In the genomic region with DNA sequence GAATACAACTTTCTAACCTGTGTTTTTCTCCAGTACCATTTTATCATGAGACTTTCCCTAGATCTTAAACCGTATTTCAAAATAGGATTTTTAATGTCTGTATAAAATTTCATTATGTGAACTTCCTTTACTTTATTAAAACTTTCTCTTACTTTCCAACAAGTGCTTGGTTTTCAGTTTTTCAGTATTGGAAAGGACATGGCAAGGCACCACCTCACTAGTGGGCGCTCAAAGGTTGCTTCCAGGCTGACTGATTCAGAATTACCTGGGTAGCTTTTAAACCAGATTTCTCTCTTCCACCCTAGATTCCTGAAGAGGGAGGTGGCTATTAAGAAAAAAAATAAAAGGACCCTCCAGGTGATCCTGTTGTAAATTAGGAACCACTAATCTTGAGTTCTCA, we compare ENCODE assay signal across 17 cellular contexts.
A peak's percentile ranks its signal among the peaks of the same experiment; 100 is the strongest.
DNase-seq lines count a peak whose midpoint lies in the region; ATAC-seq, FAIRE-seq and TF ChIP-seq lines count a peak whose summit lies in the region.
"Had no signal": no experiment of that assay in that cellular context is flagged by ENCODE, and none has a peak within 500 bp of the region (broad histone marks: within the 10 kb centered on the region; RNA-seq: fewer than 3 reads in every experiment).

No MANE protein-coding gene starts in this region.

- no peaks in the 10 kb centered on the region for H3K79me2 ChIP-seq in HepG2 (ENCODE audit: insufficient read depth, low read length)

- no peaks in the 10 kb centered on the region for H3K9me3 Mint-ChIP-seq in chondrocyte (ENCODE audit: low read depth)
- H3K9me3 Mint-ChIP-seq: activated naive CD4-positive, alpha-beta T cell treated with anti-CD3 and anti-CD28 coated beads, Interleukin-2, amount 50 U/mL, for 24 hours had no signal

- 9% methylated on average over 2 of the region's 2 CpGs for WGBS in HepG2 (ENCODE audit: low lambda C conversion rate)
- 52% methylated on average over 2 of the region's 2 CpGs for WGBS in right lobe of liver (ENCODE audit: insufficient coverage, low coverage, low lambda C conversion rate, missing lambda C conversion rate)

- H3K9ac ChIP-seq in HepG2 (ENCODE audit: insufficient read depth, low read depth, low read length): no peak overlapping the region

- H3K4me3 Mint-ChIP-seq in chondrocyte (ENCODE audit: unreplicated experiment) (no peak overlapping the region), T-helper 17 cell (no peak overlapping the region)
- H3K4me3 Mint-ChIP-seq: activated naive CD4-positive, alpha-beta T cell treated with anti-CD3 and anti-CD28 coated beads, Interleukin-2, amount 50 U/mL, for 24 hours had no signal

- TF ChIP-seq RAD21 in HepG2 (CRISPR knock-in tag; IDR thresholded peaks at IDR 0.05): no peak

- in situ Hi-C loops in HepG2 (cut with HindIII; ENCODE audit: extremely low pct_ligation_motif_present, low pct_unique_long_range_greater_than_20kb): no loop called here

- H3K9me3 ChIP-seq in HepG2 (ENCODE audit: low read length): no peaks in the 10 kb centered on the region
- H3K9me3 ChIP-seq in right lobe of liver: no peaks in the 10 kb centered on the region
- H3K9me3 ChIP-seq in T-helper 17 cell (ENCODE audit: control insufficient read depth, low read length, poor library complexity, severe bottlenecking): no peaks in the 10 kb centered on the region
- H3K9me3 ChIP-seq: psoas muscle, tibial artery had no signal

- H3K4me2 ChIP-seq in HepG2 (ENCODE audit: low read depth, low read length): no peak overlapping the region

- H3K27me3 ChIP-seq in HepG2 (ENCODE audit: control insufficient read depth in 1 of 2, insufficient read depth in 2 of 2, low read length in 2 of 2) (no peaks in the 10 kb centered on the region), right lobe of liver (no peaks in the 10 kb centered on the region)
- H3K27me3 ChIP-seq: tibial artery had no signal

- TF ChIP-seq CTCF in HepG2 (CRISPR knock-in tag; IDR thresholded peaks at IDR 0.05) (peak; percentile 39), right lobe of liver (IDR thresholded peaks at IDR 0.05) (no peak), chondrocyte (IDR thresholded peaks at IDR 0.05) (peak; percentile 31)

- CTCF ChIA-PET in HepG2 (lab: Yijun Ruan, JAX; ENCODE audit: low intra/inter-chr PET ratio, low total read pairs): interaction anchor here (1.7 kb wide), 1 partner anchor 310 kb away, joined by 3 read pairs; no protein-coding TSS in a partner anchor

- no peaks in the 10 kb centered on the region for H3K4me1 ChIP-seq in HepG2 (ENCODE audit: insufficient read depth, low read length)
- H3K4me1 ChIP-seq in right lobe of liver: no peaks in the 10 kb centered on the region
- H3K4me1 ChIP-seq: psoas muscle, tibial artery had no signal

- no TSS peak for BruUV-seq in HepG2 (replicated peaks; lab: Mats Ljungman, UMichigan)

- no peak overlapping the region for H2AFZ ChIP-seq in HepG2 (ENCODE audit: low read length)

- ATAC-seq in HepG2 (0 out of 3 replicates have a peak, but pooled peaks have one; percentile 43), right lobe of liver (no peak), T-helper 17 cell (no peak), HG03159 (IDR thresholded peaks at IDR 0.05; ENCODE audit: unreplicated experiment) (no peak)
- ATAC-seq: psoas muscle had no signal

- H3K27ac ChIP-seq in HepG2 (ENCODE audit: extremely low read length, insufficient read depth, low read length) (no peak overlapping the region), right lobe of liver (no peak overlapping the region)
- H3K27ac ChIP-seq: psoas muscle, tibial artery had no signal

- H3K27ac Mint-ChIP-seq in chondrocyte (ENCODE audit: unreplicated experiment): no peak overlapping the region
- H3K27ac Mint-ChIP-seq in T-helper 17 cell: no peak overlapping the region
- H3K27ac Mint-ChIP-seq: activated naive CD4-positive, alpha-beta T cell treated with anti-CD3 and anti-CD28 coated beads, Interleukin-2, amount 50 U/mL, for 24 hours had no signal

- H3K27me3 Mint-ChIP-seq in chondrocyte (ENCODE audit: low read depth): no peaks in the 10 kb centered on the region
- H3K27me3 Mint-ChIP-seq in T-helper 17 cell: no peaks in the 10 kb centered on the region

- TF ChIP-seq POLR2A in HepG2 (IDR thresholded peaks at IDR 0.05; ENCODE audit: insufficient read depth in 1 of 2, low read depth in 2 of 2, low read length in 2 of 2) (no peak), right lobe of liver (IDR thresholded peaks at IDR 0.05) (no peak)

- TF ChIP-seq EP300 in HepG2 (IDR thresholded peaks at IDR 0.05; ENCODE audit: low read depth in 2 of 2, low read length in 2 of 2) (no peak), HepG2 (CRISPR knock-in tag; IDR thresholded peaks at IDR 0.05; ENCODE audit: borderline replicate concordance) (no peak)

- H3K4me1 Mint-ChIP-seq in chondrocyte (ENCODE audit: low read depth) (no peaks in the 10 kb centered on the region), T-helper 17 cell (no peaks in the 10 kb centered on the region)
- H3K4me1 Mint-ChIP-seq: activated naive CD4-positive, alpha-beta T cell treated with anti-CD3 and anti-CD28 coated beads, Interleukin-2, amount 50 U/mL, for 24 hours had no signal

- FAIRE-seq in HepG2 (lab: Jason Lieb, UNC): no peak
- FAIRE-seq: endometrium, GM12892 had no signal

- POLR2A ChIA-PET in HepG2 (lab: Yijun Ruan, JAX): no interaction called here

- H3K36me3 ChIP-seq in HepG2 (replicated peaks in 1 of 2; ENCODE audit: control insufficient read depth in 1 of 2, insufficient read depth in 2 of 2, low read length in 2 of 2) (no peaks in the 10 kb centered on the region), right lobe of liver (no peaks in the 10 kb centered on the region)
- H3K36me3 ChIP-seq: tibial artery had no signal

- no peaks in the 10 kb centered on the region for H3K36me3 Mint-ChIP-seq in chondrocyte (ENCODE audit: low read depth)
- no peaks in the 10 kb centered on the region for H3K36me3 Mint-ChIP-seq in T-helper 17 cell (ENCODE audit: low read depth)
- H3K36me3 Mint-ChIP-seq: activated naive CD4-positive, alpha-beta T cell treated with anti-CD3 and anti-CD28 coated beads, Interleukin-2, amount 50 U/mL, for 24 hours had no signal

- H3K4me3 ChIP-seq in HepG2 (replicated peaks in 1 of 3; ENCODE audit: insufficient read depth in 1 of 3, low read depth in 2 of 3, low read length in 3 of 3): no peak overlapping the region
- H3K4me3 ChIP-seq in right lobe of liver: no peak overlapping the region
- H3K4me3 ChIP-seq: psoas muscle, tibial artery had no signal

- DNase-seq in HepG2 (ENCODE audit: low spot score): no peak
- DNase-seq in right lobe of liver: no peak
- DNase-seq in NCI-H146 (lab: John Stamatoyannopoulos, UW): peak; percentile 70
- no peak for DNase-seq in chondrocyte (ENCODE audit: low spot score)
- no peak for DNase-seq in NCI-H1436 (lab: John Stamatoyannopoulos, UW)
- DNase-seq in activated CD4-positive, alpha-beta T cell treated with anti-CD3 and anti-CD28 coated beads, Interleukin-2, amount 50 U/mL, for 4 hours: no peak
- DNase-seq in T-helper 17 cell: no peak
- DNase-seq: caudate nucleus, glutamatergic neuron, NCI-H187 treated with DMSO at 0.1 percent for 48 hours, psoas muscle, SW 1271, tibial artery had no signal

- intact Hi-C loops in HepG2 (cut with micrococcal nuclease; ENCODE audit: unreplicated experiment): loop anchor here (1.0 to 10.0 kb wide), 2 partner anchors 243 to 310 kb away; no protein-coding TSS in a partner anchor
- intact Hi-C loops in right lobe of liver (cut with DNase I): no loop called here

- no peaks in the 10 kb centered on the region for H4K20me1 ChIP-seq in HepG2 (ENCODE audit: insufficient read depth, low read length)

TF ChIP-seq in HepG2, 621 proteins besides CTCF, POLR2A, EP300 and RAD21:
- TF ChIP-seq CHCHD3 (CRISPR knock-in tag; IDR thresholded peaks at IDR 0.05): no peak
- no peak for TF ChIP-seq ZNF235 (CRISPR knock-in tag; IDR thresholded peaks at IDR 0.05; ENCODE audit: borderline replicate concordance)
- peak; percentile 76 for TF ChIP-seq STAG1 (CRISPR knock-in tag; IDR thresholded peaks at IDR 0.05)
- TF ChIP-seq ZSCAN30 (CRISPR knock-in tag; IDR thresholded peaks at IDR 0.05): no peak
- TF ChIP-seq, protein P1, sequence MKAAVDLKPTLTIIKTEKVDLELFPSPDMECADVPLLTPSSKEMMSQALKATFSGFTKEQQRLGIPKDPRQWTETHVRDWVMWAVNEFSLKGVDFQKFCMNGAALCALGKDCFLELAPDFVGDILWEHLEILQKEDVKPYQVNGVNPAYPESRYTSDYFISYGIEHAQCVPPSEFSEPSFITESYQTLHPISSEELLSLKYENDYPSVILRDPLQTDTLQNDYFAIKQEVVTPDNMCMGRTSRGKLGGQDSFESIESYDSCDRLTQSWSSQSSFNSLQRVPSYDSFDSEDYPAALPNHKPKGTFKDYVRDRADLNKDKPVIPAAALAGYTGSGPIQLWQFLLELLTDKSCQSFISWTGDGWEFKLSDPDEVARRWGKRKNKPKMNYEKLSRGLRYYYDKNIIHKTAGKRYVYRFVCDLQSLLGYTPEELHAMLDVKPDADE (CRISPR knock-in tag; IDR thresholded peaks at IDR 0.05): no peak
- no peak for TF ChIP-seq ZNF629 (CRISPR knock-in tag; conservative IDR thresholded peaks at IDR 0.05)

Comparison
In these comparisons a context has a peak if more than half of its experiments do, and no peak if none do; other contexts are left out.
1. CTCF ChIP-seq: peak in HepG2 (single experiment) and chondrocyte (single experiment); none in right lobe of liver (0 of 4).